8 cellular contexts compared by ENCODE assay signal in the genomic region with DNA sequence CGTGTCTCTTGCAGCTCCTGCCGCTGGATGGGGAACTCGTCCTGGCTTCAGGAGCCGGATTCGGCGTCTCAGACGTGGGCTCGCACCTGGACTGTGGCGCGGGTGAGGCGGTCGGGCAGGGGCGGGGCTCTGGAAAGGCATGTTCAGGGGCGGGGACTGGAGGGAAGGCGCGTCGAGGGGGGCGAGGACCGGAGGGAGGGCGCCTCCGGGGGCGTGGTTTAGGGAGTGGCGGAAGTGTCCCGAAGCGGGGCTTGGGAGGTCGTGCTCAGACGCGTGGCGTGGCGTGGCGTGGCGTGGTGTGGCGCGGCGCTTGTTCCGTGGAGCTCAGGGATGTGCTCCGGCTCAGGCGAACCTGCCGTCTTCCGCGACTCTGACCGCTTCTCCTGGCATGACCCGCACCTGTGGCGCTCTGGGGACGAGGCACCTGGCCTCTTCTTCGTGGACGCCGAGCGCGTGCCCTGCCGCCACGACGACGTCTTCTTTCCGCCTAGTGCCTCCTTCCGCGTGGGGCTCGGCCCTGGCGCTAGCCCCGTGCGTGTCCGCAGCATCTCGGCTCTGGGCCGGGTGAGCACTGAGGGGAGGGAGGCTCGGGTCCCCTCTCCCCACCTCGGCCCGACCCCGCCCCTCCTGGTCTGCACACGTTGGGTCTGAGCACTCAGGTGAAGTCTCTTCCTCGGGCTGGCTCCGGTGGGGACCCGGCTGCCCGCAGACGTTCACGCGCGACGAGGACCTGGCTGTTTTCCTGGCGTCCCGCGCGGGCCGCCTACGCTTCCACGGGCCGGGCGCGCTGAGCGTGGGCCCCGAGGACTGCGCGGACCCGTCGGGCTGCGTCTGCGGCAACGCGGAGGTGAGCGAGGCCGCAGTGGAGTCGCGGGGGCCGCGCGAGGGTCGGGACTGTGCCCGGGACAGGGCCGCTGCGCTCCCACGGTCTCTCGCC. TPM values are rescaled to one million over a fixed set of nuclear protein-coding genes. Genes with fewer than 3 reads are reported as not detected.
DNase-seq lines count a peak whose midpoint lies in the region; ATAC-seq and TF ChIP-seq lines count a peak whose summit lies in the region.

No MANE protein-coding gene starts in this region.

- H3K4me1 Mint-ChIP-seq in activated CD8-positive, alpha-beta memory T cell treated with anti-CD3 and anti-CD28 coated beads, Interleukin-2, amount 10 ng/mL, durations not matched to agents 7 days and 5 days = peaks cover 6% of the 10 kb centered on the region

- peak overlapping the region; percentile 43 for H3K4me3 ChIP-seq in osteoblast (ENCODE audit: insufficient read depth, low read length)
- peak overlapping the region; percentile 42 to 54 for H3K4me3 ChIP-seq in tibial artery

- peak overlapping the region; percentile 57 for H3K4me3 Mint-ChIP-seq in activated CD8-positive, alpha-beta memory T cell treated with anti-CD3 and anti-CD28 coated beads, Interleukin-2, amount 10 ng/mL, durations not matched to agents 7 days and 5 days

- TF ChIP-seq CTCF in osteoblast (IDR thresholded peaks at IDR 0.05; ENCODE audit: extremely low read depth, low read depth, low read length) = no peak
- no peak for TF ChIP-seq CTCF in tibial artery (IDR thresholded peaks at IDR 0.05)

- CTCF ChIA-PET in activated CD8-positive, alpha-beta memory T cell treated with anti-CD3 and anti-CD28 coated beads, Interleukin-2, amount 10 ng/mL, durations not matched to agents 7 days and 5 days (lab: Charles Lee) = no interaction called here

- peaks cover 58% of the 10 kb centered on the region for H3K27me3 Mint-ChIP-seq in activated CD8-positive, alpha-beta memory T cell treated with anti-CD3 and anti-CD28 coated beads, Interleukin-2, amount 10 ng/mL, durations not matched to agents 7 days and 5 days

- H3K36me3 ChIP-seq in osteoblast (ENCODE audit: insufficient read depth, low read length) (peaks cover 3% of the 10 kb centered on the region), tibial artery (peaks cover 9 to 21% (median 21%) of the 10 kb centered on the region in 3 donors)

- H4K20me1 ChIP-seq in osteoblast (ENCODE audit: insufficient read depth, low read length) = peaks cover 22% of the 10 kb centered on the region

- H3K4me1 ChIP-seq in osteoblast (ENCODE audit: insufficient read depth, low read length) = peaks cover 6% of the 10 kb centered on the region
- peaks cover 0 to 32% (median 28%) of the 10 kb centered on the region in 4 donors for H3K4me1 ChIP-seq in tibial artery

- no peaks in the 10 kb centered on the region for H3K9me3 Mint-ChIP-seq in activated CD8-positive, alpha-beta memory T cell treated with anti-CD3 and anti-CD28 coated beads, Interleukin-2, amount 10 ng/mL, durations not matched to agents 7 days and 5 days (ENCODE audit: low read depth)

- peaks cover 69% of the 10 kb centered on the region for H3K27me3 ChIP-seq in osteoblast (ENCODE audit: insufficient read depth, low read length)
- H3K27me3 ChIP-seq in tibial artery = peaks cover 5 to 69% of the 10 kb centered on the region in 2 donors

- DNase-seq in CD1c-positive myeloid dendritic cell (ENCODE audit: extremely low spot score) (peak; percentile 59), NCI-H2107 (lab: John Stamatoyannopoulos, UW) (peak; percentile 78), osteoblast (ENCODE audit: insufficient read length, low spot score, missing footprints) (peak; percentile 94), tibial artery (peak in 1 of 2 donors; percentile 34), GOT3 (lab: John Stamatoyannopoulos, UW) (no peak)
- DNase-seq in activated CD8-positive, alpha-beta memory T cell treated with anti-CD3 and anti-CD28 coated beads, Interleukin-2, amount 10 ng/mL, durations not matched to agents 7 days and 5 days = peak; percentile 79

- no peak overlapping the region for H3K27ac ChIP-seq in osteoblast (ENCODE audit: low read depth, low read length)
- no peak overlapping the region for H3K27ac ChIP-seq in tibial artery

- no peaks in the 10 kb centered on the region for H3K36me3 Mint-ChIP-seq in activated CD8-positive, alpha-beta memory T cell treated with anti-CD3 and anti-CD28 coated beads, Interleukin-2, amount 10 ng/mL, durations not matched to agents 7 days and 5 days

- intact Hi-C loops in tibial artery (cut with DNase I; ENCODE audit: low total_unique reads) = no loop called here

- H3K4me2 ChIP-seq in osteoblast (ENCODE audit: insufficient read depth, low read length) = peak overlapping the region; percentile 45

- H3K27ac Mint-ChIP-seq in activated CD8-positive, alpha-beta memory T cell treated with anti-CD3 and anti-CD28 coated beads, Interleukin-2, amount 10 ng/mL, durations not matched to agents 7 days and 5 days = no peak overlapping the region

- H2AFZ ChIP-seq in osteoblast (ENCODE audit: low read length) = no peak overlapping the region

- H3K9me3 ChIP-seq in osteoblast (ENCODE audit: low read depth, low read length) (no peaks in the 10 kb centered on the region), tibial artery (no peaks in the 10 kb centered on the region)

- H3K79me2 ChIP-seq in osteoblast (ENCODE audit: insufficient read depth, low read length) = no peaks in the 10 kb centered on the region

- ATAC-seq in GM21528 (IDR thresholded peaks at IDR 0.05; ENCODE audit: low FRiP score, unreplicated experiment) (peak; percentile 60), esophagus mucosa (peak; percentile 80)
- peak; percentile 89 for ATAC-seq in activated CD8-positive, alpha-beta memory T cell treated with anti-CD3 and anti-CD28 coated beads, Interleukin-2, amount 10 ng/mL, durations not matched to agents 7 days and 5 days

RNA-seq across cellular contexts. Expression of a gene that starts 6.2 kb away (rescaled TPM):
- under 1 TPM; 0.35 to 0.53 TPM for total RNA-seq in activated CD8-positive, alpha-beta memory T cell treated with anti-CD3 and anti-CD28 coated beads, Interleukin-2, amount 10 ng/mL, durations not matched to agents 7 days and 5 days
- total RNA-seq in esophagus mucosa (12.4 TPM), osteoblast (under 0.01 and 0.29 TPM in 2 replicates)
